ENCODE assay signal across 13 cellular contexts in genomic region chr11:3641191-3641590, GRCh38. TPM values are rescaled to one million over a fixed set of nuclear protein-coding genes. Genes with fewer than 3 reads are reported as not detected.
A peak's percentile ranks its signal among the peaks of the same experiment; 100 is the strongest.
DNase-seq lines count a peak whose midpoint lies in the region; ATAC-seq and TF ChIP-seq lines count a peak whose summit lies in the region.
"Had no signal": no experiment of that assay in that cellular context is flagged by ENCODE, and none has a peak within 500 bp of the region (broad histone marks: within the 10 kb centered on the region; RNA-seq: fewer than 3 reads in every experiment).

No MANE protein-coding gene starts in this region.

- peaks cover 26% of the 10 kb centered on the region for H3K27me3 Mint-ChIP-seq in activated CD4-positive, alpha-beta T cell treated with anti-CD3 and anti-CD28 coated beads, Interleukin-2, amount 10 ng/mL, durations not matched to agents 7 days and 5 days
- H3K27me3 Mint-ChIP-seq in IgD-negative memory B cell = peaks cover 32% of the 10 kb centered on the region
- H3K27me3 Mint-ChIP-seq in glutamatergic neuron (ENCODE audit: unreplicated experiment) = peaks cover 8% of the 10 kb centered on the region
- H3K27me3 Mint-ChIP-seq in osteocyte (ENCODE audit: unreplicated experiment) = peaks cover 16% of the 10 kb centered on the region

- CTCF ChIA-PET in activated CD4-positive, alpha-beta T cell treated with anti-CD3 and anti-CD28 coated beads, Interleukin-2, amount 10 ng/mL, durations not matched to agents 7 days and 5 days (lab: Charles Lee) = no interaction called here

- TF ChIP-seq CTCF in glutamatergic neuron (IDR thresholded peaks at IDR 0.05; ENCODE audit: partially characterized antibody, unreplicated experiment) (no peak), osteocyte (IDR thresholded peaks at IDR 0.05) (no peak)

- peaks cover 8% of the 10 kb centered on the region for H3K4me1 Mint-ChIP-seq in activated CD4-positive, alpha-beta T cell treated with anti-CD3 and anti-CD28 coated beads, Interleukin-2, amount 10 ng/mL, durations not matched to agents 7 days and 5 days
- peaks cover 0 to 3% (median 2%) of the 10 kb centered on the region in 3 donors for H3K4me1 Mint-ChIP-seq in IgD-negative memory B cell
- no peaks in the 10 kb centered on the region for H3K4me1 Mint-ChIP-seq in glutamatergic neuron (ENCODE audit: low read depth, unreplicated experiment)
- peaks cover 12% of the 10 kb centered on the region for H3K4me1 Mint-ChIP-seq in osteocyte (ENCODE audit: unreplicated experiment)

- no peak overlapping the region for H3K27ac Mint-ChIP-seq in activated CD4-positive, alpha-beta T cell treated with anti-CD3 and anti-CD28 coated beads, Interleukin-2, amount 10 ng/mL, durations not matched to agents 7 days and 5 days
- H3K27ac Mint-ChIP-seq in IgD-negative memory B cell = no peak overlapping the region
- H3K27ac Mint-ChIP-seq in glutamatergic neuron (ENCODE audit: unreplicated experiment) = no peak overlapping the region
- H3K27ac Mint-ChIP-seq in osteocyte (ENCODE audit: unreplicated experiment) = no peak overlapping the region

- no peaks in the 10 kb centered on the region for H3K9me3 Mint-ChIP-seq in activated CD4-positive, alpha-beta T cell treated with anti-CD3 and anti-CD28 coated beads, Interleukin-2, amount 10 ng/mL, durations not matched to agents 7 days and 5 days
- H3K9me3 Mint-ChIP-seq in IgD-negative memory B cell = peaks cover 0 to 7% (median 2%) of the 10 kb centered on the region in 3 donors
- H3K9me3 Mint-ChIP-seq in glutamatergic neuron (ENCODE audit: unreplicated experiment) = peaks cover 2% of the 10 kb centered on the region
- peaks cover 5% of the 10 kb centered on the region for H3K9me3 Mint-ChIP-seq in osteocyte (ENCODE audit: unreplicated experiment)

- POLR2A ChIA-PET in activated CD4-positive, alpha-beta T cell treated with anti-CD3 and anti-CD28 coated beads, Interleukin-2, amount 10 ng/mL, durations not matched to agents 7 days and 5 days (lab: Charles Lee) = no interaction called here

- no peaks in the 10 kb centered on the region for H3K36me3 Mint-ChIP-seq in activated CD4-positive, alpha-beta T cell treated with anti-CD3 and anti-CD28 coated beads, Interleukin-2, amount 10 ng/mL, durations not matched to agents 7 days and 5 days (ENCODE audit: low read depth)
- H3K36me3 Mint-ChIP-seq in IgD-negative memory B cell (no peaks in the 10 kb centered on the region), glutamatergic neuron (ENCODE audit: unreplicated experiment) (peaks cover 4% of the 10 kb centered on the region), osteocyte (ENCODE audit: unreplicated experiment) (peaks cover 3% of the 10 kb centered on the region)

- no peak for ATAC-seq in GM19351 (IDR thresholded peaks at IDR 0.05; ENCODE audit: unreplicated experiment)

- DNase-seq in activated CD4-positive, alpha-beta T cell treated with anti-CD3 and anti-CD28 coated beads, Interleukin-2, amount 10 ng/mL, durations not matched to agents 7 days and 5 days = no peak
- DNase-seq in activated CD4-positive, alpha-beta T cell treated with anti-CD3 and anti-CD28 coated beads, Interleukin-2, amount 50 U/mL, for 4 hours = no peak
- DNase-seq in glutamatergic neuron = no peak
- DNase-seq in osteocyte (ENCODE audit: extremely low spot score, unreplicated experiment) = no peak
- DNase-seq in HCEC 1CT = no peak
- no peak for DNase-seq in putamen (ENCODE audit: low spot score)
- DNase-seq: GOT3 had no signal

- H3K4me3 Mint-ChIP-seq in activated CD4-positive, alpha-beta T cell treated with anti-CD3 and anti-CD28 coated beads, Interleukin-2, amount 10 ng/mL, durations not matched to agents 7 days and 5 days = peak overlapping the region; percentile 48
- H3K4me3 Mint-ChIP-seq in IgD-negative memory B cell (peak overlapping the region in 3 of 4 donors; percentile 38 to 82 (median 77)), glutamatergic neuron (ENCODE audit: unreplicated experiment) (peak overlapping the region; percentile 84), osteocyte (ENCODE audit: unreplicated experiment) (peak overlapping the region; percentile 63)

RNA-seq across cellular contexts. Expression of gene ART5, which starts 0.6 kb away (rescaled TPM):
- total RNA-seq in activated CD4-positive, alpha-beta T cell treated with anti-CD3 and anti-CD28 coated beads, Interleukin-2, amount 10 ng/mL, durations not matched to agents 7 days and 5 days = not detected
- not detected for polyA plus RNA-seq in IgD-negative memory B cell
- total RNA-seq in glutamatergic neuron (ENCODE audit: unreplicated experiment) (not detected), osteocyte (0.38 and 0.57 TPM in 2 replicates)
- total RNA-seq: spleen; T-helper 2 cell treated with Interferon-gamma antibody and Interleukin-4, amounts not matched to agents 100 ng/mL and 5 ng/mL, for 36 hours had no signal
- polyA plus RNA-seq: esophagus, spleen had no signal

RNA-seq across cellular contexts. Expression of gene ART1, which starts 3.7 kb away (rescaled TPM):
- total RNA-seq in activated CD4-positive, alpha-beta T cell treated with anti-CD3 and anti-CD28 coated beads, Interleukin-2, amount 10 ng/mL, durations not matched to agents 7 days and 5 days = not detected
- polyA plus RNA-seq in IgD-negative memory B cell = not detected
- total RNA-seq in glutamatergic neuron (ENCODE audit: unreplicated experiment) (not detected), osteocyte (not detected in 2 replicates)
- total RNA-seq: breast epithelium; spleen; T-helper 2 cell treated with Interferon-gamma antibody and Interleukin-4, amounts not matched to agents 100 ng/mL and 5 ng/mL, for 36 hours had no signal
- polyA plus RNA-seq: esophagus, spleen had no signal

RNA-seq across cellular contexts. Expression of gene CHRNA10, which starts 30.0 kb away (rescaled TPM):
- total RNA-seq in activated CD4-positive, alpha-beta T cell treated with anti-CD3 and anti-CD28 coated beads, Interleukin-2, amount 10 ng/mL, durations not matched to agents 7 days and 5 days = 1 to 10 TPM; 3.0 to 3.1 TPM
- polyA plus RNA-seq in IgD-negative memory B cell = 0.21 TPM
- total RNA-seq in glutamatergic neuron (ENCODE audit: unreplicated experiment) (0.91 TPM), osteocyte (0.94 and 1.1 TPM in 2 replicates)
